Comparison of ENCODE assay signal across 9 cellular contexts in genomic region chr1:19811206-19811851, GRCh38. TPM values are rescaled to one million over a fixed set of nuclear protein-coding genes. Genes with fewer than 3 reads are reported as not detected.
DNase-seq lines count a peak whose midpoint lies in the region; ATAC-seq and TF ChIP-seq lines count a peak whose summit lies in the region.
"Had no signal": no experiment of that assay in that cellular context is flagged by ENCODE, and none has a peak within 500 bp of the region (broad histone marks: within the 10 kb centered on the region; RNA-seq: fewer than 3 reads in every experiment).

No MANE protein-coding gene starts in this region.

- H3K4me3 ChIP-seq in HL-60 (replicated peaks; ENCODE audit: insufficient read depth, low read length): no peak overlapping the region
- no peak overlapping the region for H3K4me3 ChIP-seq in WERI-Rb-1 (ENCODE audit: low read depth, low read length)

- H3K36me3 ChIP-seq in WERI-Rb-1: no peaks in the 10 kb centered on the region

- POLR2A ChIA-PET in naive thymus-derived CD8-positive, alpha-beta T cell (lab: Charles Lee): no interaction called here

- no peaks in the 10 kb centered on the region for H3K36me3 Mint-ChIP-seq in chondrocyte (ENCODE audit: low read depth)
- no peaks in the 10 kb centered on the region for H3K36me3 Mint-ChIP-seq in naive thymus-derived CD8-positive, alpha-beta T cell

- no peaks in the 10 kb centered on the region for H3K27me3 Mint-ChIP-seq in chondrocyte (ENCODE audit: low read depth)
- H3K27me3 Mint-ChIP-seq in naive thymus-derived CD8-positive, alpha-beta T cell: peaks cover 0 to 3% (median 2%) of the 10 kb centered on the region in 5 donors

- H3K9me3 Mint-ChIP-seq in chondrocyte (ENCODE audit: low read depth): peaks cover 6% of the 10 kb centered on the region
- no peaks in the 10 kb centered on the region for H3K9me3 Mint-ChIP-seq in naive thymus-derived CD8-positive, alpha-beta T cell

- DNase-seq in AML-193 (lab: John Stamatoyannopoulos, UW): peak; percentile 48 to 61
- peak in 1 of 2 experiments; percentile 15 for DNase-seq in HL-60 (ENCODE audit: low read depth in 1 of 2, low spot score in 1 of 2)
- peak; percentile 75 for DNase-seq in WERI-Rb-1
- DNase-seq in chondrocyte (ENCODE audit: low spot score): no peak
- peak in 6 of 10 donors; percentile 7 to 29 (median 20) for DNase-seq in naive thymus-derived CD8-positive, alpha-beta T cell
- DNase-seq in GOT3 (lab: John Stamatoyannopoulos, UW): no peak

- TF ChIP-seq CTCF in HL-60 (IDR thresholded peaks at IDR 0.05; ENCODE audit: insufficient read depth, low read length) (peak; percentile 43), WERI-Rb-1 (IDR thresholded peaks at IDR 0.05; ENCODE audit: low read depth, low read length) (peak; percentile 84), chondrocyte (IDR thresholded peaks at IDR 0.05) (peak; percentile 72)

- H3K27me3 ChIP-seq in HL-60 (ENCODE audit: insufficient read depth, poor library complexity, severe bottlenecking) (no peaks in the 10 kb centered on the region), WERI-Rb-1 (ENCODE audit: insufficient read depth, low read depth, severe bottlenecking) (no peaks in the 10 kb centered on the region)

- H3K27ac ChIP-seq in HL-60 (replicated peaks) (no peak overlapping the region), WERI-Rb-1 (no peak overlapping the region)

- H3K4me3 Mint-ChIP-seq in chondrocyte (ENCODE audit: unreplicated experiment): no peak overlapping the region
- H3K4me3 Mint-ChIP-seq in naive thymus-derived CD8-positive, alpha-beta T cell: no peak overlapping the region

- no peak overlapping the region for H3K27ac Mint-ChIP-seq in chondrocyte (ENCODE audit: unreplicated experiment)
- peak overlapping the region in 1 of 10 donors; percentile 34 for H3K27ac Mint-ChIP-seq in naive thymus-derived CD8-positive, alpha-beta T cell

- peak in 1 of 2 donors; percentile 41 for ATAC-seq in naive thymus-derived CD8-positive, alpha-beta T cell
- ATAC-seq in GM18861 (IDR thresholded peaks at IDR 0.05; ENCODE audit: unreplicated experiment): no peak
- no peak for ATAC-seq in HG02763 (IDR thresholded peaks at IDR 0.05; ENCODE audit: unreplicated experiment)

- H3K9me3 ChIP-seq in WERI-Rb-1 (ENCODE audit: severe bottlenecking): no peaks in the 10 kb centered on the region

- no peaks in the 10 kb centered on the region for H3K4me1 Mint-ChIP-seq in chondrocyte (ENCODE audit: low read depth)
- peaks cover 0 to 1% (median 0%) of the 10 kb centered on the region in 4 donors for H3K4me1 Mint-ChIP-seq in naive thymus-derived CD8-positive, alpha-beta T cell

RNA-seq across cellular contexts. Expression of gene RNF186, which starts 3.8 kb away (rescaled TPM):
- not detected in 3 replicates for total RNA-seq in chondrocyte
- not detected for total RNA-seq in naive thymus-derived CD8-positive, alpha-beta T cell
- polyA plus RNA-seq in naive thymus-derived CD8-positive, alpha-beta T cell: not detected
- total RNA-seq: glomerular endothelial cell had no signal

RNA-seq across cellular contexts. Expression of gene TMCO4, which starts 11.6 kb away (rescaled TPM):
- total RNA-seq in chondrocyte: 8.0 to 10.0 TPM (median 8.3 TPM) in 3 replicates
- total RNA-seq in naive thymus-derived CD8-positive, alpha-beta T cell: 10 to 100 TPM; 16.4 to 17.5 TPM
- 10 to 100 TPM in 2 of 3 donors, 1 to 10 TPM in 1; 7.7 to 15.3 (median 10.5) TPM for polyA plus RNA-seq in naive thymus-derived CD8-positive, alpha-beta T cell

Comparison
In these comparisons a context has a peak if more than half of its experiments do, and no peak if none do; other contexts are left out.
1. DNase-seq: peak in AML-193 (2 of 2), WERI-Rb-1 (single experiment) and naive thymus-derived CD8-positive, alpha-beta T cell (6 of 10); none in chondrocyte (single experiment) and GOT3 (single experiment).
2. Peak in every context shown above with its lines, with median percentiles within 50 percentile points of each other: CTCF ChIP-seq.